ENCODE assay signal across 1 cellular context in genomic region chr6:11161031-11161966, GRCh38.
TF ChIP-seq lines count a peak whose summit lies in the region.

No MANE protein-coding gene starts in this region.

TF ChIP-seq in HepG2, 621 proteins besides CTCF, POLR2A, EP300 and RAD21 (continued from another document):
- TF ChIP-seq AGO2 (optimal IDR thresholded peaks at IDR 0.05; ENCODE audit: low read depth, low read length) (no peak), ZBTB14 (CRISPR knock-in tag; IDR thresholded peaks at IDR 0.05) (no peak), SP1 (IDR thresholded peaks at IDR 0.05) (no peak), SP1 (CRISPR knock-in tag; IDR thresholded peaks at IDR 0.05) (no peak), NR2F6 (IDR thresholded peaks at IDR 0.05) (peak; percentile 47; the same call in 1 of the 2 replicates), NR2F6 (CRISPR knock-in tag; IDR thresholded peaks at IDR 0.05) (no peak), THAP7 (CRISPR knock-in tag; IDR thresholded peaks at IDR 0.05) (no peak), DNMT3B (CRISPR knock-in tag; conservative IDR thresholded peaks at IDR 0.05) (no peak), TBX2 (CRISPR knock-in tag; IDR thresholded peaks at IDR 0.05; ENCODE audit: borderline replicate concordance) (no peak), ZNF550 (CRISPR knock-in tag; IDR thresholded peaks at IDR 0.05; ENCODE audit: borderline replicate concordance) (no peak), MXD3 (CRISPR knock-in tag; IDR thresholded peaks at IDR 0.05) (no peak), HIVEP1 (CRISPR knock-in tag; IDR thresholded peaks at IDR 0.05) (no peak), MAFK (conservative IDR thresholded peaks at IDR 0.05 in 1 of 2, IDR thresholded peaks at IDR 0.05 in 1 of 2; ENCODE audit: low read length in 2 of 2) (no peak), ZNF335 (CRISPR knock-in tag; IDR thresholded peaks at IDR 0.05) (no peak), RARG (CRISPR knock-in tag; IDR thresholded peaks at IDR 0.05; ENCODE audit: low read depth) (no peak), CREM (IDR thresholded peaks at IDR 0.05) (0 out of 2 replicates have a peak, but pooled peaks have one; percentile 16), CREM (CRISPR knock-in tag; IDR thresholded peaks at IDR 0.05) (no peak)
- TF ChIP-seq, protein P1, sequence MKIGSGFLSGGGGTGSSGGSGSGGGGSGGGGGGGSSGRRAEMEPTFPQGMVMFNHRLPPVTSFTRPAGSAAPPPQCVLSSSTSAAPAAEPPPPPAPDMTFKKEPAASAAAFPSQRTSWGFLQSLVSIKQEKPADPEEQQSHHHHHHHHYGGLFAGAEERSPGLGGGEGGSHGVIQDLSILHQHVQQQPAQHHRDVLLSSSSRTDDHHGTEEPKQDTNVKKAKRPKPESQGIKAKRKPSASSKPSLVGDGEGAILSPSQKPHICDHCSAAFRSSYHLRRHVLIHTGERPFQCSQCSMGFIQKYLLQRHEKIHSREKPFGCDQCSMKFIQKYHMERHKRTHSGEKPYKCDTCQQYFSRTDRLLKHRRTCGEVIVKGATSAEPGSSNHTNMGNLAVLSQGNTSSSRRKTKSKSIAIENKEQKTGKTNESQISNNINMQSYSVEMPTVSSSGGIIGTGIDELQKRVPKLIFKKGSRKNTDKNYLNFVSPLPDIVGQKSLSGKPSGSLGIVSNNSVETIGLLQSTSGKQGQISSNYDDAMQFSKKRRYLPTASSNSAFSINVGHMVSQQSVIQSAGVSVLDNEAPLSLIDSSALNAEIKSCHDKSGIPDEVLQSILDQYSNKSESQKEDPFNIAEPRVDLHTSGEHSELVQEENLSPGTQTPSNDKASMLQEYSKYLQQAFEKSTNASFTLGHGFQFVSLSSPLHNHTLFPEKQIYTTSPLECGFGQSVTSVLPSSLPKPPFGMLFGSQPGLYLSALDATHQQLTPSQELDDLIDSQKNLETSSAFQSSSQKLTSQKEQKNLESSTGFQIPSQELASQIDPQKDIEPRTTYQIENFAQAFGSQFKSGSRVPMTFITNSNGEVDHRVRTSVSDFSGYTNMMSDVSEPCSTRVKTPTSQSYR (CRISPR knock-in tag; IDR thresholded peaks at IDR 0.05; ENCODE audit: borderline replicate concordance), result no peak
- TF ChIP-seq, protein P2, sequence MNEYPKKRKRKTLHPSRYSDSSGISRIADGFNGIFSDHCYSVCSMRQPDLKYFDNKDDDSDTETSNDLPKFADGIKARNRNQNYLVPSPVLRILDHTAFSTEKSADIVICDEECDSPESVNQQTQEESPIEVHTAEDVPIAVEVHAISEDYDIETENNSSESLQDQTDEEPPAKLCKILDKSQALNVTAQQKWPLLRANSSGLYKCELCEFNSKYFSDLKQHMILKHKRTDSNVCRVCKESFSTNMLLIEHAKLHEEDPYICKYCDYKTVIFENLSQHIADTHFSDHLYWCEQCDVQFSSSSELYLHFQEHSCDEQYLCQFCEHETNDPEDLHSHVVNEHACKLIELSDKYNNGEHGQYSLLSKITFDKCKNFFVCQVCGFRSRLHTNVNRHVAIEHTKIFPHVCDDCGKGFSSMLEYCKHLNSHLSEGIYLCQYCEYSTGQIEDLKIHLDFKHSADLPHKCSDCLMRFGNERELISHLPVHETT (CRISPR knock-in tag; conservative IDR thresholded peaks at IDR 0.05), result no peak
